ENCODE assay signal across 15 cellular contexts in the genomic region with DNA sequence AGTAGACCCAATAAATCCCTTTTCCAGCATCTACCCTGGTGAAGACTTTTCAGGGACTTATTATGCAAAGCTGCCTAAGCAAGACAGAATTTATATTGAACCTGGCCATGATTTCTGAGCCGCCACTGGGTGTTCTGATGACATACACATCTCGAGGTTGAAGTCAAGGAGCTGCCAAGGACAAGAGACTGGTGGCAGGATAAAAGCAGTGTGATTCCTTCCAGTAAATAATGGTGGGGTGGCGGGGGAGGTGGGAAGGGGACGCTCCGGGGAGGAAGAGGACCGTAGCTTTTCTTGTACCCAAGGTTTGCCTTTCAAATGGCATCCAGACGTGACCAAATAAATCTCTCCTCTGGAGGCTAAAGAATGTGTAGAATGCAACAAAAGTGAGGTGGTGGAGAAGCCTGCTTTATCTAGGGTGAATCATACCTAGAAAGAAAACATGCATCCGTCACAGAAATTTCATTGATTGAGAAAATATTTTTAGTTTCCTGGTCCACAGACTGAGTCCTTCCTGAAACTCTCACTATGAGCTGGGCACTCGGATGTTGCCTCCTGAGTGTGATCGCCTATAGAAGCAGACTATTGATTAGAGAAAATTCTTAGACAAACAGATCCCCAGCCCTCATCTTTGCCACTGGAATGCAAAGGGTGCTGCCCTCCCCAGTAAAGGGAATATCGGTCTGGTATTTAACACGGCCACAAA.
A peak's percentile ranks its signal among the peaks of the same experiment; 100 is the strongest.
DNase-seq lines count a peak whose midpoint lies in the region; ATAC-seq and TF ChIP-seq lines count a peak whose summit lies in the region.
"Had no signal": no experiment of that assay in that cellular context is flagged by ENCODE, and none has a peak within 500 bp of the region (broad histone marks: within the 10 kb centered on the region; RNA-seq: fewer than 3 reads in every experiment).

No MANE protein-coding gene starts in this region.

- intact Hi-C loops in left ventricle myocardium inferior (cut with micrococcal nuclease) (no loop called here), left cardiac atrium (cut with DNase I) (no loop called here), vagina (cut with DNase I) (no loop called here)

- peaks cover 6% of the 10 kb centered on the region for H3K9me3 ChIP-seq in left ventricle myocardium inferior (replicated peaks)
- H3K9me3 ChIP-seq in vagina: no peaks in the 10 kb centered on the region
- H3K9me3 ChIP-seq: lower lobe of right lung, right lobe of liver had no signal

- TF ChIP-seq CTCF in left ventricle myocardium inferior (IDR thresholded peaks at IDR 0.05; ENCODE audit: borderline replicate concordance): no peak
- no peak for TF ChIP-seq CTCF in astrocyte of the spinal cord (IDR thresholded peaks at IDR 0.05; ENCODE audit: low read depth, low read length)
- TF ChIP-seq CTCF in vagina (IDR thresholded peaks at IDR 0.05): no peak

- H3K4me1 ChIP-seq in left ventricle myocardium inferior (peaks cover 56% of the 10 kb centered on the region), vagina (no peaks in the 10 kb centered on the region)
- H3K4me1 ChIP-seq: lower lobe of right lung had no signal

- in situ Hi-C loops in astrocyte of the spinal cord (cut with HindIII; ENCODE audit: low sequenced_read_pairs): no loop called here

- peak overlapping the region; percentile 53 for H3K27ac ChIP-seq in left ventricle myocardium inferior (replicated peaks)
- H3K27ac ChIP-seq in vagina: no peak overlapping the region
- H3K27ac ChIP-seq: epithelial cell of prostate, lower lobe of right lung, right lobe of liver had no signal

- H3K27me3 ChIP-seq in left ventricle myocardium inferior (ENCODE audit: low read depth): no peaks in the 10 kb centered on the region
- no peaks in the 10 kb centered on the region for H3K27me3 ChIP-seq in vagina
- H3K27me3 ChIP-seq: right lobe of liver had no signal

- TF ChIP-seq POLR2A in vagina (IDR thresholded peaks at IDR 0.05): no peak

- H3K36me3 ChIP-seq in left ventricle myocardium inferior (no peaks in the 10 kb centered on the region), vagina (no peaks in the 10 kb centered on the region)
- H3K36me3 ChIP-seq: lower lobe of right lung, right lobe of liver had no signal

- DNase-seq in left ventricle myocardium inferior: no peak
- no peak for DNase-seq in left cardiac atrium
- DNase-seq in astrocyte of the spinal cord (ENCODE audit: low read depth, low spot score): peak; percentile 81
- DNase-seq in kidney glomerular epithelial cell (lab: John Stamatoyannopoulos, UW): peak; percentile 83
- peak; percentile 52 to 56 for DNase-seq in vagina (ENCODE audit: extremely low spot score in 2 of 2)
- no peak for DNase-seq in MV-4-11 (lab: John Stamatoyannopoulos, UW)
- DNase-seq: activated CD4-positive, alpha-beta T cell treated with anti-CD3 and anti-CD28 coated beads, Interleukin-2, amount 10 ng/mL, durations not matched to agents 7 days and 5 days; activated naive CD4-positive, alpha-beta T cell treated with anti-CD3 and anti-CD28 coated beads, Interleukin-2, amount 50 U/mL, for 16 hours; lower lobe of right lung; right lobe of liver; stimulated activated CD8-positive, alpha-beta memory T cell treated with anti-CD3 and anti-CD28 coated beads, Interleukin-4, amount 100 ng/mL, for 48 hours had no signal

- no peak overlapping the region for H3K4me3 ChIP-seq in left ventricle myocardium inferior
- H3K4me3 ChIP-seq in astrocyte of the spinal cord (ENCODE audit: low read depth, low read length): no peak overlapping the region
- no peak overlapping the region for H3K4me3 ChIP-seq in vagina
- H3K4me3 ChIP-seq: lower lobe of right lung, right lobe of liver had no signal

- no peak for ATAC-seq in left cardiac atrium
- no peak for ATAC-seq in GM21825 (IDR thresholded peaks at IDR 0.05; ENCODE audit: unreplicated experiment)
- no peak for ATAC-seq in GM19395 (IDR thresholded peaks at IDR 0.05; ENCODE audit: unreplicated experiment)
- ATAC-seq: lower lobe of right lung, Right ventricle myocardium inferior had no signal

Comparison
In these comparisons a context has a peak if more than half of its experiments do, and no peak if none do; other contexts are left out.
1. DNase-seq: peak in astrocyte of the spinal cord (single experiment), kidney glomerular epithelial cell (single experiment) and vagina (2 of 2); none in left ventricle myocardium inferior (single experiment), left cardiac atrium (single experiment) and MV-4-11 (single experiment).